8 cellular contexts compared by ENCODE assay signal in genomic region chr22:35930933-35931332, GRCh38.
A peak's percentile ranks its signal among the peaks of the same experiment; 100 is the strongest.
DNase-seq lines count a peak whose midpoint lies in the region; ATAC-seq and TF ChIP-seq lines count a peak whose summit lies in the region.

No MANE protein-coding gene starts in this region.

- intact Hi-C loops in MCF 10A (cut with micrococcal nuclease) = loop anchor here (1.0 to 2.0 kb wide), 3 partner anchors 96 to 193 kb away; no protein-coding TSS in a partner anchor

- ATAC-seq in activated T-cell treated with anti-CD3 and anti-CD28 coated beads, Interleukin-2, amount 50 U/mL, for 72 hours (replicated peaks in 1 of 2) = no peak
- ATAC-seq in HG03457 (IDR thresholded peaks at IDR 0.05; ENCODE audit: unreplicated experiment) = no peak
- ATAC-seq in HG03095 (IDR thresholded peaks at IDR 0.05; ENCODE audit: unreplicated experiment) = no peak
- ATAC-seq in HG02759 (IDR thresholded peaks at IDR 0.05; ENCODE audit: unreplicated experiment) = no peak

- H3K4me1 Mint-ChIP-seq in activated T-cell treated with anti-CD3 and anti-CD28 coated beads, Interleukin-2, amount 50 U/mL, for 72 hours (ENCODE audit: low read depth) = no peaks in the 10 kb centered on the region
- H3K4me1 Mint-ChIP-seq in activated T-cell treated with anti-CD3 and anti-CD28 coated beads, Interleukin-2, amount 50 U/mL, for 24 hours (ENCODE audit: low read depth) = no peaks in the 10 kb centered on the region
- H3K4me1 Mint-ChIP-seq in MCF 10A (ENCODE audit: insufficient read depth, unreplicated experiment) = no peaks in the 10 kb centered on the region

- BruUV-seq in MCF 10A (replicated peaks; lab: Mats Ljungman, UMichigan) = no TSS peak

- no peak overlapping the region for H3K4me3 Mint-ChIP-seq in activated T-cell treated with anti-CD3 and anti-CD28 coated beads, Interleukin-2, amount 50 U/mL, for 72 hours
- no peak overlapping the region for H3K4me3 Mint-ChIP-seq in activated T-cell treated with anti-CD3 and anti-CD28 coated beads, Interleukin-2, amount 50 U/mL, for 24 hours
- H3K4me3 Mint-ChIP-seq in MCF 10A (ENCODE audit: unreplicated experiment) = no peak overlapping the region

- peak; percentile 54 for TF ChIP-seq CTCF in MCF 10A (IDR thresholded peaks at IDR 0.05; ENCODE audit: unreplicated experiment)

- H3K27ac Mint-ChIP-seq in activated T-cell treated with anti-CD3 and anti-CD28 coated beads, Interleukin-2, amount 50 U/mL, for 72 hours = peak overlapping the region; percentile 51
- no peak overlapping the region for H3K27ac Mint-ChIP-seq in activated T-cell treated with anti-CD3 and anti-CD28 coated beads, Interleukin-2, amount 50 U/mL, for 24 hours
- H3K27ac Mint-ChIP-seq in MCF 10A (ENCODE audit: low read depth, unreplicated experiment) = peak overlapping the region; percentile 21

- H3K27me3 Mint-ChIP-seq in activated T-cell treated with anti-CD3 and anti-CD28 coated beads, Interleukin-2, amount 50 U/mL, for 72 hours (ENCODE audit: low read depth) = no peaks in the 10 kb centered on the region
- H3K27me3 Mint-ChIP-seq in activated T-cell treated with anti-CD3 and anti-CD28 coated beads, Interleukin-2, amount 50 U/mL, for 24 hours = no peaks in the 10 kb centered on the region
- no peaks in the 10 kb centered on the region for H3K27me3 Mint-ChIP-seq in MCF 10A (ENCODE audit: insufficient read depth, unreplicated experiment)

- CTCF ChIA-PET in MCF 10A (lab: Yijun Ruan, JAX) = interaction anchor here (0.6 to 5.2 kb wide), 29 partner anchors 8 to 513 kb away, joined by 3 to 48 read pairs (median 4); no protein-coding TSS in a partner anchor

- no peaks in the 10 kb centered on the region for H3K36me3 Mint-ChIP-seq in activated T-cell treated with anti-CD3 and anti-CD28 coated beads, Interleukin-2, amount 50 U/mL, for 72 hours (ENCODE audit: insufficient read depth in 2 of 2)
- H3K36me3 Mint-ChIP-seq in activated T-cell treated with anti-CD3 and anti-CD28 coated beads, Interleukin-2, amount 50 U/mL, for 24 hours (ENCODE audit: low read depth) = no peaks in the 10 kb centered on the region
- peaks cover 23% of the 10 kb centered on the region for H3K36me3 Mint-ChIP-seq in MCF 10A (ENCODE audit: insufficient read depth, unreplicated experiment)

- no peak for DNase-seq in activated T-cell treated with anti-CD3 and anti-CD28 coated beads, Interleukin-2, amount 50 U/mL, for 72 hours
- no peak for DNase-seq in activated T-cell treated with anti-CD3 and anti-CD28 coated beads, Interleukin-2, amount 50 U/mL, for 24 hours
- DNase-seq in NCI-H226 = peak; percentile 2
- peak; percentile 63 for DNase-seq in MCF 10A (ENCODE audit: unreplicated experiment)
- DNase-seq in left kidney (ENCODE audit: low read depth, low spot score) = peak; percentile 85

- POLR2A ChIA-PET in MCF 10A (lab: Yijun Ruan, JAX) = interaction anchor here (0.8 kb wide), 2 partner anchors 98 to 135 kb away, joined by 3 read pairs; partner anchors contain the start of gene RBFOX2

- no peaks in the 10 kb centered on the region for H3K9me3 Mint-ChIP-seq in activated T-cell treated with anti-CD3 and anti-CD28 coated beads, Interleukin-2, amount 50 U/mL, for 72 hours
- no peaks in the 10 kb centered on the region for H3K9me3 Mint-ChIP-seq in activated T-cell treated with anti-CD3 and anti-CD28 coated beads, Interleukin-2, amount 50 U/mL, for 24 hours
- no peaks in the 10 kb centered on the region for H3K9me3 Mint-ChIP-seq in MCF 10A (ENCODE audit: unreplicated experiment)

Comparison
In these comparisons a context has a peak if more than half of its experiments do, and no peak if none do; other contexts are left out.
1. DNase-seq: peak in NCI-H226 (single experiment), MCF 10A (single experiment) and left kidney (single experiment); none in activated T-cell treated with anti-CD3 and anti-CD28 coated beads, Interleukin-2, amount 50 U/mL, for 72 hours (0 of 2) and activated T-cell treated with anti-CD3 and anti-CD28 coated beads, Interleukin-2, amount 50 U/mL, for 24 hours (single experiment).